In the genomic region with DNA sequence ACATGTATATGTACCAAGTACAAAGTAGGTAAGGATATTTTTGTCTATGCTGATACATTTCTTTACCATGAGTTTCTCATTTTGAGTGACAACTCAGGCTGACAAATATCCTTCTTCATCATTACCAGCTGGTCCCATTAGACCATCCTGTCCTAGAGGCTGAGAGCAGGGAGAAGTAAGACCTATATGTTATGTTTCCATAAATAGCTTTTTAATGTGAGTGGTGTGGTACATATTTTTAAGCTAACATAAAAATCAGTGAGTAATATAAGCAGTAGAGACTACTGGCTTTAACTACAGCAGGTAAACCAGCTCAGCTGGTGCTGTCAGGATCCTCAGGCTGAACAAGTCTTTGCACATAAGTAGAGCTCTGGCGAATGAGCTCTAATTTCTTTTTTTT, we compare ENCODE assay signal across 16 cellular contexts.
"Had no signal": no experiment of that assay in that cellular context is flagged by ENCODE, and none has a peak within 500 bp of the region (broad histone marks: within the 10 kb centered on the region; RNA-seq: fewer than 3 reads in every experiment).

No MANE protein-coding gene starts in this region.

- H3K27ac ChIP-seq: prostate gland, upper lobe of right lung had no signal

- H3K27me3 ChIP-seq: upper lobe of right lung had no signal

- DNase-seq: activated CD4-positive, alpha-beta T cell treated with anti-CD3 and anti-CD28 coated beads, Interleukin-2, amount 10 ng/mL, durations not matched to agents 24 days and 14 days; activated CD4-positive, CD25-positive, alpha-beta regulatory T cell; activated CD8-positive, alpha-beta memory T cell treated with anti-CD3 and anti-CD28 coated beads, Interleukin-2, amount 50 U/mL, for 4 hours; activated CD8-positive, alpha-beta T cell treated with anti-CD3 and anti-CD28 coated beads, Interleukin-2, amount 10 ng/mL, durations not matched to agents 7 days and 5 days; activated effector memory CD4-positive, alpha-beta T cell treated with anti-CD3 and anti-CD28 coated beads, Interleukin-2, amount 50 U/mL, for 16 hours; activated T-cell treated with anti-CD3 and anti-CD28 coated beads, Interleukin-2, amount 50 U/mL, for 48 hours; caudate nucleus; foreskin melanocyte; head of caudate nucleus; nephron progenitor cell; stimulated activated naive CD8-positive, alpha-beta T cell treated with anti-CD3 and anti-CD28 coated beads, Interleukin-15, Interleukin-2, amounts not matched to agents 100 U/mL and 50 U/mL, for 24 hours; upper lobe of right lung had no signal

- H3K4me3 ChIP-seq: prostate gland, skin epidermis, upper lobe of right lung had no signal

- ATAC-seq: activated CD8-positive, alpha-beta T cell treated with anti-CD3 and anti-CD28 coated beads, Interleukin-2, amount 10 ng/mL, durations not matched to agents 7 days and 5 days; activated naive CD4-positive, alpha-beta T cell treated with anti-CD3 and anti-CD28 coated beads, Interleukin-2, amount 50 U/mL, for 72 hours; right cardiac atrium; stimulated activated naive CD8-positive, alpha-beta T cell treated with anti-CD3 and anti-CD28 coated beads, Interleukin-15, Interleukin-2, amounts not matched to agents 100 U/mL and 50 U/mL, for 24 hours had no signal

- H3K4me1 ChIP-seq: prostate gland, upper lobe of right lung had no signal

- H3K9me3 ChIP-seq: prostate gland, upper lobe of right lung had no signal

- H3K36me3 ChIP-seq: prostate gland, upper lobe of right lung had no signal
